In the genomic region with DNA sequence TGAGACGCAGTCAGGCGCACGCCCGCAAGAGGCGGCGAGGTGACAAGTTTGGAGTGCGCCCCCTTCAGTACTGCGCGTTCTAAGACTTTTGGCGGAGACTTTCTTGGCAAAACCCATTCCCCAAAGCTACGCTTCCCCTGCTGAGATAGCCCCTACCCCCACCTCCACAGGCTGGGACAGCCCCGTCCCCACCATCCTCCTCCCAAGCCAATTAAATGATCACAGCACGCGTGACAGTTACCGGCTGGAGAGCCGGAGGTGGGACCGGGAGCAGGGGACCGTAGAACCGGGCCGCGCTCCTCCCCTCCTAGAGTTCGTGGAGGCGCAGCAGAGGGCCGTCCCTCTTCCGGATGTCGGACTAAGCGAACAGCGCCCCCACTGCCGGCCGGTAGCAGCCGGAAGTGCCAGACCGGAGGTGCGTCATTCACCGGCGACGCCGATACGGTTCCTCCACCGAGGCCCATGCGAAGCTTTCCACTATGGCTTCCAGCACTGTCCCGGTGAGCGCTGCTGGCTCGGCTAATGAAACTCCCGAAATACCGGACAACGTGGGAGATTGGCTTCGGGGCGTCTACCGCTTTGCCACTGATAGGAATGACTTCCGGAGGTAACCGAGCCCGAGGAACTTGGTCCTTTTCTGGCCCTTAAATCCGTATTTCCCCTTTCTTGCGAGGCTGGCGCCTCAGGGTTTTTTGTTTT, we compare ENCODE assay signal across 1 cellular context.
TF ChIP-seq lines count a peak whose summit lies in the region.

A gene (plus strand): TSS at position 476 of the 699 bp plus-strand sequence. CDS start 4 bp downstream, at position 480.

TF ChIP-seq in HepG2, 621 proteins besides CTCF, POLR2A, EP300 and RAD21 (continued from another document and continues in another):
- TF ChIP-seq PHB2 (IDR thresholded peaks at IDR 0.05; ENCODE audit: partially characterized antibody) (no peak), MAFG (CRISPR knock-in tag; IDR thresholded peaks at IDR 0.05) (no peak), KDM5A (IDR thresholded peaks at IDR 0.05; ENCODE audit: borderline replicate concordance, low read length) (peak; percentile 95), ZKSCAN8 (CRISPR knock-in tag; IDR thresholded peaks at IDR 0.05; ENCODE audit: borderline replicate concordance) (peak; percentile 77), SPEN (CRISPR knock-in tag; IDR thresholded peaks at IDR 0.05; ENCODE audit: low read depth) (peak; percentile 98), CBX5 (CRISPR knock-in tag; IDR thresholded peaks at IDR 0.05; ENCODE audit: borderline replicate concordance) (peak; percentile 90), RARG (CRISPR knock-in tag; IDR thresholded peaks at IDR 0.05; ENCODE audit: low read depth) (no peak), CEBPB (IDR thresholded peaks at IDR 0.05; ENCODE audit: borderline replicate concordance, low read depth, low read length) (no peak), U2AF2 (IDR thresholded peaks at IDR 0.05; ENCODE audit: low read depth, low read length) (no peak), SAFB2 (CRISPR knock-in tag; IDR thresholded peaks at IDR 0.05; ENCODE audit: borderline replicate concordance, low read depth) (peak; percentile 74; the same call in 1 of the 2 replicates), SIX1 (CRISPR knock-in tag; IDR thresholded peaks at IDR 0.05; ENCODE audit: borderline replicate concordance) (no peak), SAP130 (CRISPR knock-in tag; IDR thresholded peaks at IDR 0.05; ENCODE audit: low read depth) (peak; percentile 99), POLR2AphosphoS5 (IDR thresholded peaks at IDR 0.05; ENCODE audit: low read depth, low read length) (peak; percentile 95), ZSCAN25 (CRISPR knock-in tag; IDR thresholded peaks at IDR 0.05) (peak; percentile 11), SMARCE1 (IDR thresholded peaks at IDR 0.05; ENCODE audit: borderline replicate concordance) (no peak), RFXANK (CRISPR knock-in tag; IDR thresholded peaks at IDR 0.05) (peak; percentile 39; the same call in 1 of the 2 replicates), ZFP41 (CRISPR knock-in tag; IDR thresholded peaks at IDR 0.05; ENCODE audit: borderline replicate concordance) (0 out of 2 replicates have a peak, but pooled peaks have one; percentile 52), ZNF234 (CRISPR knock-in tag; conservative IDR thresholded peaks at IDR 0.05) (no peak), TAF15 (IDR thresholded peaks at IDR 0.05; ENCODE audit: low read depth, low read length, poor library complexity, severe bottlenecking) (no peak), RCOR2 (CRISPR knock-in tag; IDR thresholded peaks at IDR 0.05) (no peak), SALL1 (CRISPR knock-in tag; IDR thresholded peaks at IDR 0.05) (peak; percentile 86), KLF9 (CRISPR knock-in tag; IDR thresholded peaks at IDR 0.05; ENCODE audit: low read depth) (0 out of 2 replicates have a peak, but pooled peaks have one; percentile 84), ZMYM3 (CRISPR knock-in tag; IDR thresholded peaks at IDR 0.05) (no peak), ZMYM4 (CRISPR knock-in tag; IDR thresholded peaks at IDR 0.05) (peak; percentile 97), ZBTB3 (CRISPR knock-in tag; IDR thresholded peaks at IDR 0.05; ENCODE audit: borderline replicate concordance, low read depth) (peak; percentile 38; the same call in 1 of the 2 replicates), GATA4 (IDR thresholded peaks at IDR 0.05; ENCODE audit: borderline replicate concordance, low read depth) (peak; percentile 67; the same call in 1 of the 2 replicates), ZFP36L1 (CRISPR knock-in tag; IDR thresholded peaks at IDR 0.05) (peak; percentile 68; the same call in 1 of the 2 replicates), CHD2 (IDR thresholded peaks at IDR 0.05; ENCODE audit: low read depth, low read length) (no peak), JUND (CRISPR knock-in tag; IDR thresholded peaks at IDR 0.05) (no peak), ZSCAN30 (CRISPR knock-in tag; IDR thresholded peaks at IDR 0.05) (no peak), PAWR (CRISPR knock-in tag; IDR thresholded peaks at IDR 0.05; ENCODE audit: borderline replicate concordance) (peak; percentile 68; the same call in 1 of the 2 replicates), RELA (CRISPR knock-in tag; IDR thresholded peaks at IDR 0.05) (no peak), ZNF776 (CRISPR knock-in tag; IDR thresholded peaks at IDR 0.05) (no peak), EHMT2 (IDR thresholded peaks at IDR 0.05; ENCODE audit: borderline replicate concordance, low read depth, low read length) (no peak), ZNF207 (IDR thresholded peaks at IDR 0.05; ENCODE audit: borderline replicate concordance) (no peak), ZNF883 (CRISPR knock-in tag; IDR thresholded peaks at IDR 0.05; ENCODE audit: not compliant biosample characterization) (no peak), ATF7 (IDR thresholded peaks at IDR 0.05) (no peak), ATF7 (CRISPR knock-in tag; IDR thresholded peaks at IDR 0.05) (no peak)
- TF ChIP-seq, protein P1, sequence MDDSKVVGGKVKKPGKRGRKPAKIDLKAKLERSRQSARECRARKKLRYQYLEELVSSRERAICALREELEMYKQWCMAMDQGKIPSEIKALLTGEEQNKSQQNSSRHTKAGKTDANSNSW (CRISPR knock-in tag; IDR thresholded peaks at IDR 0.05; ENCODE audit: borderline replicate concordance): no peak; the same call in 1 of the 2 replicates
- TF ChIP-seq, protein P2, sequence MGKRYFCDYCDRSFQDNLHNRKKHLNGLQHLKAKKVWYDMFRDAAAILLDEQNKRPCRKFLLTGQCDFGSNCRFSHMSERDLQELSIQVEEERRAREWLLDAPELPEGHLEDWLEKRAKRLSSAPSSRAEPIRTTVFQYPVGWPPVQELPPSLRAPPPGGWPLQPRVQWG (CRISPR knock-in tag; IDR thresholded peaks at IDR 0.05; ENCODE audit: borderline replicate concordance, low read depth): no peak
- TF ChIP-seq, protein P3, sequence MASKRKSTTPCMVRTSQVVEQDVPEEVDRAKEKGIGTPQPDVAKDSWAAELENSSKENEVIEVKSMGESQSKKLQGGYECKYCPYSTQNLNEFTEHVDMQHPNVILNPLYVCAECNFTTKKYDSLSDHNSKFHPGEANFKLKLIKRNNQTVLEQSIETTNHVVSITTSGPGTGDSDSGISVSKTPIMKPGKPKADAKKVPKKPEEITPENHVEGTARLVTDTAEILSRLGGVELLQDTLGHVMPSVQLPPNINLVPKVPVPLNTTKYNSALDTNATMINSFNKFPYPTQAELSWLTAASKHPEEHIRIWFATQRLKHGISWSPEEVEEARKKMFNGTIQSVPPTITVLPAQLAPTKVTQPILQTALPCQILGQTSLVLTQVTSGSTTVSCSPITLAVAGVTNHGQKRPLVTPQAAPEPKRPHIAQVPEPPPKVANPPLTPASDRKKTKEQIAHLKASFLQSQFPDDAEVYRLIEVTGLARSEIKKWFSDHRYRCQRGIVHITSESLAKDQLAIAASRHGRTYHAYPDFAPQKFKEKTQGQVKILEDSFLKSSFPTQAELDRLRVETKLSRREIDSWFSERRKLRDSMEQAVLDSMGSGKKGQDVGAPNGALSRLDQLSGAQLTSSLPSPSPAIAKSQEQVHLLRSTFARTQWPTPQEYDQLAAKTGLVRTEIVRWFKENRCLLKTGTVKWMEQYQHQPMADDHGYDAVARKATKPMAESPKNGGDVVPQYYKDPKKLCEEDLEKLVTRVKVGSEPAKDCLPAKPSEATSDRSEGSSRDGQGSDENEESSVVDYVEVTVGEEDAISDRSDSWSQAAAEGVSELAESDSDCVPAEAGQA (IDR thresholded peaks at IDR 0.05; ENCODE audit: low read depth): peak; percentile 94
- TF ChIP-seq, protein P3 (CRISPR knock-in tag; IDR thresholded peaks at IDR 0.05; ENCODE audit: borderline replicate concordance): no peak
- TF ChIP-seq, protein P4, sequence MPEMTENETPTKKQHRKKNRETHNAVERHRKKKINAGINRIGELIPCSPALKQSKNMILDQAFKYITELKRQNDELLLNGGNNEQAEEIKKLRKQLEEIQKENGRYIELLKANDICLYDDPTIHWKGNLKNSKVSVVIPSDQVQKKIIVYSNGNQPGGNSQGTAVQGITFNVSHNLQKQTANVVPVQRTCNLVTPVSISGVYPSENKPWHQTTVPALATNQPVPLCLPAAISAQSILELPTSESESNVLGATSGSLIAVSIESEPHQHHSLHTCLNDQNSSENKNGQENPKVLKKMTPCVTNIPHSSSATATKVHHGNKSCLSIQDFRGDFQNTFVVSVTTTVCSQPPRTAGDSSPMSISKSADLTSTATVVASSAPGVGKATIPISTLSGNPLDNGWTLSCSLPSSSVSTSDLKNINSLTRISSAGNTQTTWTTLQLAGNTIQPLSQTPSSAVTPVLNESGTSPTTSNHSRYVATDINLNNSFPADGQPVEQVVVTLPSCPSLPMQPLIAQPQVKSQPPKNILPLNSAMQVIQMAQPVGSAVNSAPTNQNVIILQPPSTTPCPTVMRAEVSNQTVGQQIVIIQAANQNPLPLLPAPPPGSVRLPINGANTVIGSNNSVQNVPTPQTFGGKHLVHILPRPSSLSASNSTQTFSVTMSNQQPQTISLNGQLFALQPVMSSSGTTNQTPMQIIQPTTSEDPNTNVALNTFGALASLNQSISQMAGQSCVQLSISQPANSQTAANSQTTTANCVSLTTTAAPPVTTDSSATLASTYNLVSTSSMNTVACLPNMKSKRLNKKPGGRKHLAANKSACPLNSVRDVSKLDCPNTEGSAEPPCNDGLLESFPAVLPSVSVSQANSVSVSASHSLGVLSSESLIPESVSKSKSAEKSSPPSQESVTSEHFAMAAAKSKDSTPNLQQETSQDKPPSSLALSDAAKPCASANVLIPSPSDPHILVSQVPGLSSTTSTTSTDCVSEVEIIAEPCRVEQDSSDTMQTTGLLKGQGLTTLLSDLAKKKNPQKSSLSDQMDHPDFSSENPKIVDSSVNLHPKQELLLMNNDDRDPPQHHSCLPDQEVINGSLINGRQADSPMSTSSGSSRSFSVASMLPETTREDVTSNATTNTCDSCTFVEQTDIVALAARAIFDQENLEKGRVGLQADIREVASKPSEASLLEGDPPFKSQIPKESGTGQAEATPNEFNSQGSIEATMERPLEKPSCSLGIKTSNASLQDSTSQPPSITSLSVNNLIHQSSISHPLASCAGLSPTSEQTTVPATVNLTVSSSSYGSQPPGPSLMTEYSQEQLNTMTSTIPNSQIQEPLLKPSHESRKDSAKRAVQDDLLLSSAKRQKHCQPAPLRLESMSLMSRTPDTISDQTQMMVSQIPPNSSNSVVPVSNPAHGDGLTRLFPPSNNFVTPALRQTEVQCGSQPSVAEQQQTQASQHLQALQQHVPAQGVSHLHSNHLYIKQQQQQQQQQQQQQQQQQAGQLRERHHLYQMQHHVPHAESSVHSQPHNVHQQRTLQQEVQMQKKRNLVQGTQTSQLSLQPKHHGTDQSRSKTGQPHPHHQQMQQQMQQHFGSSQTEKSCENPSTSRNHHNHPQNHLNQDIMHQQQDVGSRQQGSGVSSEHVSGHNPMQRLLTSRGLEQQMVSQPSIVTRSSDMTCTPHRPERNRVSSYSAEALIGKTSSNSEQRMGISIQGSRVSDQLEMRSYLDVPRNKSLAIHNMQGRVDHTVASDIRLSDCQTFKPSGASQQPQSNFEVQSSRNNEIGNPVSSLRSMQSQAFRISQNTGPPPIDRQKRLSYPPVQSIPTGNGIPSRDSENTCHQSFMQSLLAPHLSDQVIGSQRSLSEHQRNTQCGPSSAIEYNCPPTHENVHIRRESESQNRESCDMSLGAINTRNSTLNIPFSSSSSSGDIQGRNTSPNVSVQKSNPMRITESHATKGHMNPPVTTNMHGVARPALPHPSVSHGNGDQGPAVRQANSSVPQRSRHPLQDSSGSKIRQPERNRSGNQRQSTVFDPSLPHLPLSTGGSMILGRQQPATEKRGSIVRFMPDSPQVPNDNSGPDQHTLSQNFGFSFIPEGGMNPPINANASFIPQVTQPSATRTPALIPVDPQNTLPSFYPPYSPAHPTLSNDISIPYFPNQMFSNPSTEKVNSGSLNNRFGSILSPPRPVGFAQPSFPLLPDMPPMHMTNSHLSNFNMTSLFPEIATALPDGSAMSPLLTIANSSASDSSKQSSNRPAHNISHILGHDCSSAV (CRISPR knock-in tag; IDR thresholded peaks at IDR 0.05; ENCODE audit: borderline replicate concordance): no peak
- TF ChIP-seq, protein P5, sequence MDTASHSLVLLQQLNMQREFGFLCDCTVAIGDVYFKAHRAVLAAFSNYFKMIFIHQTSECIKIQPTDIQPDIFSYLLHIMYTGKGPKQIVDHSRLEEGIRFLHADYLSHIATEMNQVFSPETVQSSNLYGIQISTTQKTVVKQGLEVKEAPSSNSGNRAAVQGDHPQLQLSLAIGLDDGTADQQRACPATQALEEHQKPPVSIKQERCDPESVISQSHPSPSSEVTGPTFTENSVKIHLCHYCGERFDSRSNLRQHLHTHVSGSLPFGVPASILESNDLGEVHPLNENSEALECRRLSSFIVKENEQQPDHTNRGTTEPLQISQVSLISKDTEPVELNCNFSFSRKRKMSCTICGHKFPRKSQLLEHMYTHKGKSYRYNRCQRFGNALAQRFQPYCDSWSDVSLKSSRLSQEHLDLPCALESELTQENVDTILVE (CRISPR knock-in tag; IDR thresholded peaks at IDR 0.05): peak; percentile 96
- TF ChIP-seq, protein P6, sequence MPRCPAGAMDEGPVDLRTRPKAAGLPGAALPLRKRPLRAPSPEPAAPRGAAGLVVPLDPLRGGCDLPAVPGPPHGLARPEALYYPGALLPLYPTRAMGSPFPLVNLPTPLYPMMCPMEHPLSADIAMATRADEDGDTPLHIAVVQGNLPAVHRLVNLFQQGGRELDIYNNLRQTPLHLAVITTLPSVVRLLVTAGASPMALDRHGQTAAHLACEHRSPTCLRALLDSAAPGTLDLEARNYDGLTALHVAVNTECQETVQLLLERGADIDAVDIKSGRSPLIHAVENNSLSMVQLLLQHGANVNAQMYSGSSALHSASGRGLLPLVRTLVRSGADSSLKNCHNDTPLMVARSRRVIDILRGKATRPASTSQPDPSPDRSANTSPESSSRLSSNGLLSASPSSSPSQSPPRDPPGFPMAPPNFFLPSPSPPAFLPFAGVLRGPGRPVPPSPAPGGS (CRISPR knock-in tag; IDR thresholded peaks at IDR 0.05): no peak; the same call in 1 of the 2 replicates
- TF ChIP-seq, protein P7, sequence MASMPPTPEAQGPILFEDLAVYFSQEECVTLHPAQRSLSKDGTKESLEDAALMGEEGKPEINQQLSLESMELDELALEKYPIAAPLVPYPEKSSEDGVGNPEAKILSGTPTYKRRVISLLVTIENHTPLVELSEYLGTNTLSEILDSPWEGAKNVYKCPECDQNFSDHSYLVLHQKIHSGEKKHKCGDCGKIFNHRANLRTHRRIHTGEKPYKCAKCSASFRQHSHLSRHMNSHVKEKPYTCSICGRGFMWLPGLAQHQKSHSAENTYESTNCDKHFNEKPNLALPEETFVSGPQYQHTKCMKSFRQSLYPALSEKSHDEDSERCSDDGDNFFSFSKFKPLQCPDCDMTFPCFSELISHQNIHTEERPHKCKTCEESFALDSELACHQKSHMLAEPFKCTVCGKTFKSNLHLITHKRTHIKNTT (CRISPR knock-in tag; IDR thresholded peaks at IDR 0.05): no peak
